ENCODE assay signal across 8 cellular contexts in genomic region chr17:80416260-80416939, GRCh38. TPM values are rescaled to one million over a fixed set of nuclear protein-coding genes. Genes with fewer than 3 reads are reported as not detected.
DNase-seq lines count a peak whose midpoint lies in the region; ATAC-seq, FAIRE-seq and TF ChIP-seq lines count a peak whose summit lies in the region.

No MANE protein-coding gene starts in this region.

- CTCF ChIA-PET in PC-9 (lab: Charles Lee) = no interaction called here
- CTCF ChIA-PET in endothelial cell of umbilical vein (lab: Charles Lee) = interaction anchor here (0.6 to 2.3 kb wide), 6 partner anchors 9 to 511 kb away, joined by 3 to 8 read pairs (median 4); no protein-coding TSS in a partner anchor

- ATAC-seq in DND-41 (ENCODE audit: insufficient read depth, low read depth) = no peak
- no peak for ATAC-seq in GM19452 (IDR thresholded peaks at IDR 0.05; ENCODE audit: unreplicated experiment)

- H3K27ac ChIP-seq in DND-41 (ENCODE audit: low read length) (no peak overlapping the region), PC-9 (no peak overlapping the region), endothelial cell of umbilical vein (ENCODE audit: insufficient read depth, low read depth, low read length) (no peak overlapping the region)

- intact Hi-C loops in PC-9 (cut with micrococcal nuclease; ENCODE audit: unreplicated experiment) = no loop called here
- intact Hi-C loops in endothelial cell of umbilical vein (cut with micrococcal nuclease) = no loop called here
- intact Hi-C loops in posterior vena cava (cut with DNase I) = no loop called here

- H3K9me2 ChIP-seq in PC-9 (ENCODE audit: insufficient read depth) = no peaks in the 10 kb centered on the region

- dilution Hi-C loops in endothelial cell of umbilical vein (cut with MboI; ENCODE audit: extremely low pct_ligation_motif_present, low sequenced_read_pairs) = no loop called here

- H3K9ac ChIP-seq in DND-41 (ENCODE audit: low read depth, low read length) = peak overlapping the region; percentile 93; the same call in 1 of the 2 replicates
- H3K9ac ChIP-seq in endothelial cell of umbilical vein (replicated peaks; ENCODE audit: extremely low read depth, insufficient read depth, low read length) = no peak overlapping the region

- H3K27me3 ChIP-seq in DND-41 (ENCODE audit: insufficient read depth, low read length, poor library complexity) = peaks cover 4% of the 10 kb centered on the region
- H3K27me3 ChIP-seq in PC-9 (ENCODE audit: insufficient read depth, low read depth) = no peaks in the 10 kb centered on the region
- H3K27me3 ChIP-seq in endothelial cell of umbilical vein (ENCODE audit: control insufficient read depth in 2 of 2, insufficient read depth in 2 of 2, low read length in 2 of 2) = peaks cover 6 to 8% of the 10 kb centered on the region in 2 experiments

- H3F3A ChIP-seq in PC-9 (ENCODE audit: insufficient read depth, low read depth) = no peaks in the 10 kb centered on the region

- H3K4me1 ChIP-seq in DND-41 (ENCODE audit: insufficient read depth, low read length) (peaks cover 29% of the 10 kb centered on the region), PC-9 (replicated peaks; ENCODE audit: insufficient read depth) (0 out of 2 replicates have a peak, but pooled peaks cover 6% of the 10 kb centered on the region), endothelial cell of umbilical vein (ENCODE audit: control insufficient read depth, extremely low read depth, insufficient read depth, low read length) (peaks cover 11% of the 10 kb centered on the region)

- H3K36me3 ChIP-seq in DND-41 (ENCODE audit: insufficient read depth, low read length) = peaks cover 23% of the 10 kb centered on the region
- no peaks in the 10 kb centered on the region for H3K36me3 ChIP-seq in PC-9 (ENCODE audit: low read depth)
- H3K36me3 ChIP-seq in endothelial cell of umbilical vein (ENCODE audit: control insufficient read depth in 2 of 2, extremely low read depth in 1 of 2, insufficient read depth in 2 of 2, low read length in 2 of 2) = peaks cover 0 to 6% of the 10 kb centered on the region in 2 experiments

- H4K20me1 ChIP-seq in DND-41 (ENCODE audit: insufficient read depth, low read length) (peaks cover 14% of the 10 kb centered on the region; the same call in 1 of the 2 replicates), PC-9 (ENCODE audit: insufficient read depth) (no peaks in the 10 kb centered on the region), endothelial cell of umbilical vein (replicated peaks; ENCODE audit: control insufficient read depth, extremely low read depth, insufficient read depth, low read length) (no peaks in the 10 kb centered on the region)

- H3K4me2 ChIP-seq in DND-41 (ENCODE audit: insufficient read depth, low read length) (peak overlapping the region; percentile 99), PC-9 (peak overlapping the region; percentile 94), endothelial cell of umbilical vein (ENCODE audit: insufficient read depth, low read length) (no peak overlapping the region)

- no peaks in the 10 kb centered on the region for H3K9me1 ChIP-seq in endothelial cell of umbilical vein (replicated peaks; ENCODE audit: control insufficient read depth, extremely low read depth, insufficient read depth, low read length)

- H3K9me3 ChIP-seq in DND-41 (ENCODE audit: insufficient read depth, low read length, severe bottlenecking) = no peaks in the 10 kb centered on the region
- H3K9me3 ChIP-seq in PC-9 (ENCODE audit: insufficient read depth, low read depth) = no peaks in the 10 kb centered on the region
- no peaks in the 10 kb centered on the region for H3K9me3 ChIP-seq in endothelial cell of umbilical vein (replicated peaks; ENCODE audit: control insufficient read depth, insufficient read depth, low read length)

- H3K79me2 ChIP-seq in DND-41 (ENCODE audit: insufficient read depth, low read length) (peaks cover 15% of the 10 kb centered on the region), PC-9 (ENCODE audit: low read depth) (peaks cover 10% of the 10 kb centered on the region), endothelial cell of umbilical vein (ENCODE audit: control insufficient read depth, insufficient read depth, low read length) (peaks cover 3% of the 10 kb centered on the region)

- BruUV-seq in PC-9 (replicated peaks; lab: Mats Ljungman, UMichigan) (no TSS peak), endothelial cell of umbilical vein (replicated peaks; lab: Mats Ljungman, UMichigan) (no TSS peak)

- DNase-seq in DND-41 (no peak), PC-9 (no peak), endothelial cell of umbilical vein (ENCODE audit: low read depth, low spot score) (no peak), posterior vena cava (ENCODE audit: low spot score) (peak; percentile 34), T1000 (lab: John Stamatoyannopoulos, UW) (no peak), AG08396 (ENCODE audit: low spot score) (no peak), NCI-H510A (lab: John Stamatoyannopoulos, UW) (no peak)

- peak; percentile 4 for FAIRE-seq in endothelial cell of umbilical vein (lab: Jason Lieb, UNC)

- TF ChIP-seq CTCF in DND-41 (IDR thresholded peaks at IDR 0.05; ENCODE audit: borderline replicate concordance, extremely low read depth, low read length, poor library complexity, severe bottlenecking) = no peak
- no peak for TF ChIP-seq CTCF in PC-9 (conservative IDR thresholded peaks at IDR 0.05)
- no peak for TF ChIP-seq CTCF in endothelial cell of umbilical vein (IDR thresholded peaks at IDR 0.05; ENCODE audit: extremely low read depth in 1 of 2, insufficient read depth in 1 of 2, low read depth in 1 of 2, low read length in 2 of 2)

- H2AFZ ChIP-seq in DND-41 (ENCODE audit: low read depth, low read length) (no peak overlapping the region), PC-9 (no peak overlapping the region), endothelial cell of umbilical vein (ENCODE audit: low read depth, low read length) (no peak overlapping the region)

- POLR2A ChIA-PET in PC-9 (lab: Charles Lee; ENCODE audit: unreplicated experiment) = no interaction called here
- POLR2A ChIA-PET in endothelial cell of umbilical vein (lab: Charles Lee) = no interaction called here

- no peak for TF ChIP-seq POLR2A in endothelial cell of umbilical vein (IDR thresholded peaks at IDR 0.05; ENCODE audit: low read depth, low read length)

- H3K4me3 ChIP-seq in DND-41 (ENCODE audit: low read depth in 1 of 2, low read length in 2 of 2) (peak overlapping the region; percentile 93 to 98; a peak in 3 of 4 replicates), PC-9 (peak overlapping the region; percentile 67; the same call in 1 of the 2 replicates), endothelial cell of umbilical vein (replicated peaks in 1 of 3; ENCODE audit: insufficient read depth in 1 of 3, low read depth in 1 of 3, low read length in 3 of 3) (no peak overlapping the region)

TF ChIP-seq in endothelial cell of umbilical vein, 7 proteins besides CTCF, POLR2A, EP300 and RAD21:
- TF ChIP-seq JUN (IDR thresholded peaks at IDR 0.05; ENCODE audit: borderline replicate concordance, insufficient read depth, insufficient read length, low read depth) = no peak
- TF ChIP-seq EZH2 (IDR thresholded peaks at IDR 0.05; ENCODE audit: borderline replicate concordance, low read depth, low read length, severe bottlenecking) = no peak
- no peak for TF ChIP-seq MYC (IDR thresholded peaks at IDR 0.05; ENCODE audit: low read depth, low read length)
- TF ChIP-seq POLR2AphosphoS5 (IDR thresholded peaks at IDR 0.05; ENCODE audit: insufficient read depth, low read depth, low read length) = no peak
- TF ChIP-seq FOS (IDR thresholded peaks at IDR 0.05; ENCODE audit: borderline replicate concordance, insufficient read depth, low read length) = no peak
- TF ChIP-seq MAX (IDR thresholded peaks at IDR 0.05; ENCODE audit: insufficient read depth, insufficient read length) = no peak
- no peak for TF ChIP-seq GATA2 (IDR thresholded peaks at IDR 0.05; ENCODE audit: insufficient read depth, insufficient read length, low read depth, low read length)
TF ChIP-seq in endothelial cell of umbilical vein: peak in this region for 0.

RNA-seq across cellular contexts. Expression of gene ENDOV, which starts 1.4 kb away (rescaled TPM):
- 50.3 and 84.8 TPM in 2 replicates for total RNA-seq in PC-9 (2021)
- 17.6 and 25.9 TPM in 2 replicates for total RNA-seq in endothelial cell of umbilical vein
- 20.4 and 21.1 TPM in 2 replicates for polyA plus RNA-seq in endothelial cell of umbilical vein
- polyA plus RNA-seq in endothelial cell of umbilical vein (2011; cell fraction: cytosol; rRNA removed) = 10.0 and 15.4 TPM in 2 replicates
- 32.2 and 34.5 TPM in 2 replicates for polyA plus RNA-seq in endothelial cell of umbilical vein (2011; cell fraction: nucleus; rRNA removed)
- 11.6 and 17.0 TPM in 2 replicates for polyA plus RNA-seq in endothelial cell of umbilical vein (2012)
- 17.2 and 23.8 TPM in 2 replicates for polyA minus RNA-seq in endothelial cell of umbilical vein
- polyA minus RNA-seq in endothelial cell of umbilical vein (2011; cell fraction: cytosol; rRNA and poly(A)+ RNA removed) = 8.7 TPM
- polyA minus RNA-seq in endothelial cell of umbilical vein (2011; cell fraction: nucleus; rRNA and poly(A)+ RNA removed) = 29.0 and 30.3 TPM in 2 replicates
- total RNA-seq in posterior vena cava = 10 to 100 TPM; 14.1 to 15.5 TPM

Comparison
In these comparisons a context has a peak if more than half of its experiments do, and no peak if none do; other contexts are left out.
1. H3K4me3 ChIP-seq: peak in DND-41 (2 of 2) and PC-9 (single experiment); none in endothelial cell of umbilical vein (0 of 3).